Comparison of ENCODE assay signal across 23 cellular contexts in genomic region chr6:74333406-74333805, GRCh38.
"Had no signal": no experiment of that assay in that cellular context is flagged by ENCODE, and none has a peak within 500 bp of the region (broad histone marks: within the 10 kb centered on the region; RNA-seq: fewer than 3 reads in every experiment).

No MANE protein-coding gene starts in this region.

- H3K36me3 Mint-ChIP-seq: activated naive CD4-positive, alpha-beta T cell treated with anti-CD3 and anti-CD28 coated beads, Interleukin-2, amount 50 U/mL, for 24 hours; memory B cell; natural killer cell; stimulated activated naive B cell treated with anti-CD40 and anti-IgM and Interleukin-4, amounts not matched to agents 10 μg/mL and 1 μg/mL and 100 μg/mL, for 72 hours had no signal

- H3K27ac Mint-ChIP-seq: activated B cell treated with CpG ODN at 0.5 μM for 24 hours; activated CD8-positive, alpha-beta T cell treated with anti-CD3 and anti-CD28 coated beads for 36 hours; activated naive CD4-positive, alpha-beta T cell treated with anti-CD3 and anti-CD28 coated beads, Interleukin-2, amount 50 U/mL, for 24 hours; effector memory CD8-positive, alpha-beta T cell; memory B cell; natural killer cell; stimulated activated naive B cell treated with anti-CD40 and anti-IgM and Interleukin-4, amounts not matched to agents 10 μg/mL and 1 μg/mL and 100 μg/mL, for 72 hours; T-helper 2 cell treated with Interferon-gamma antibody and Interleukin-4, amounts not matched to agents 5 μg/mL and 100 μg/mL, for 36 hours had no signal

- H3K4me3 ChIP-seq: body of pancreas, right atrium auricular region, thyroid gland, vagina had no signal

- ATAC-seq: activated CD8-positive, alpha-beta T cell treated with anti-CD3 and anti-CD28 coated beads for 36 hours; body of pancreas; effector memory CD8-positive, alpha-beta T cell; left ventricle myocardium superior; natural killer cell; stimulated activated naive B cell treated with anti-CD40 and anti-IgM and Interleukin-4, amounts not matched to agents 10 μg/mL and 1 μg/mL and 100 μg/mL, for 72 hours had no signal

- H3K4me3 Mint-ChIP-seq: activated B cell treated with CpG ODN at 0.5 μM for 24 hours; activated CD8-positive, alpha-beta T cell treated with anti-CD3 and anti-CD28 coated beads for 36 hours; activated naive CD4-positive, alpha-beta T cell treated with anti-CD3 and anti-CD28 coated beads, Interleukin-2, amount 50 U/mL, for 24 hours; effector memory CD8-positive, alpha-beta T cell; memory B cell; natural killer cell; stimulated activated naive B cell treated with anti-CD40 and anti-IgM and Interleukin-4, amounts not matched to agents 10 μg/mL and 1 μg/mL and 100 μg/mL, for 72 hours; T-helper 2 cell treated with Interferon-gamma antibody and Interleukin-4, amounts not matched to agents 5 μg/mL and 100 μg/mL, for 36 hours had no signal

- H3K27me3 Mint-ChIP-seq: activated B cell treated with CpG ODN at 0.5 μM for 24 hours; activated CD8-positive, alpha-beta T cell treated with anti-CD3 and anti-CD28 coated beads for 36 hours; activated naive CD4-positive, alpha-beta T cell treated with anti-CD3 and anti-CD28 coated beads, Interleukin-2, amount 50 U/mL, for 24 hours; effector memory CD8-positive, alpha-beta T cell; memory B cell; stimulated activated naive B cell treated with anti-CD40 and anti-IgM and Interleukin-4, amounts not matched to agents 10 μg/mL and 1 μg/mL and 100 μg/mL, for 72 hours had no signal

- DNase-seq: activated B cell treated with CpG ODN at 0.5 μM for 24 hours; activated CD4-positive, alpha-beta T cell treated with anti-CD3 and anti-CD28 coated beads for 48 hours; activated CD8-positive, alpha-beta T cell treated with anti-CD3 and anti-CD28 coated beads for 36 hours; activated effector memory CD4-positive, alpha-beta T cell treated with anti-CD3 and anti-CD28 coated beads, Interleukin-2, amount 50 U/mL, for 16 hours; activated T-cell treated with anti-CD3 and anti-CD28 coated beads, Interleukin-2, amount 50 U/mL, for 48 hours; amniotic stem cell; body of pancreas; central memory CD4-positive, alpha-beta T cell; effector memory CD8-positive, alpha-beta T cell; hippocampal formation; kidney glomerular epithelial cell; left ventricle myocardium superior; natural killer cell; posterior cingulate gyrus; stimulated activated CD4-positive, alpha-beta T cell treated with anti-CD3 and anti-CD28 coated beads, Interleukin-15, amount 100 ng/mL, for 24 hours; stimulated activated CD4-positive, alpha-beta T cell treated with anti-CD3 and anti-CD28 coated beads, Interleukin-4, amount 100 ng/mL, for 1 hour; stimulated activated naive B cell treated with anti-CD40 and anti-IgM and Interleukin-4, amounts not matched to agents 10 μg/mL and 1 μg/mL and 100 μg/mL, for 72 hours; thyroid gland had no signal

- H3K4me1 Mint-ChIP-seq: activated B cell treated with CpG ODN at 0.5 μM for 24 hours; activated naive CD4-positive, alpha-beta T cell treated with anti-CD3 and anti-CD28 coated beads, Interleukin-2, amount 50 U/mL, for 24 hours; memory B cell; natural killer cell; stimulated activated naive B cell treated with anti-CD40 and anti-IgM and Interleukin-4, amounts not matched to agents 10 μg/mL and 1 μg/mL and 100 μg/mL, for 72 hours had no signal

- H3K9me3 Mint-ChIP-seq: activated B cell treated with CpG ODN at 0.5 μM for 24 hours; T-helper 2 cell treated with Interferon-gamma antibody and Interleukin-4, amounts not matched to agents 5 μg/mL and 100 μg/mL, for 36 hours had no signal
